In the genomic region with DNA sequence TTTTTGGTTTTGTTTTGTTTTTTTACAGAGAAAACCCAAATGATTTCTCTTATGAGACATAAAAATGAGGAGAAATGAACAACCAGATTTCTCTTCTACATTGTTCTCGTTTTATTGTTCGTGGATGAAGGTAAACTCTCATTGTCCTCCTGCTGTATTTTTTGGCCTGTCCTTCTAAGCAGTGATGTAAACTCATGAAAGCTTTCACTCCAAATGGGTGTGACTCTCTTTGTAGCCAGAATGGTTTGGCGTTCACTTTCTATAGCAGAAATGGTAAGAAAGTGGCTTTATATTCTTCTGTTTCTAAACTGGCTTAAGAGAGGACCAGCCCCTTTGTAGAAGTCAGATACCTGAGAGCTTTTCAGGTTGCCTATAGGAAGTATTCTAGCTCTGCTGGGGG, we compare ENCODE assay signal across 13 cellular contexts. TPM values are rescaled to one million over a fixed set of nuclear protein-coding genes. Genes with fewer than 3 reads are reported as not detected.
DNase-seq lines count a peak whose midpoint lies in the region; ATAC-seq, FAIRE-seq and TF ChIP-seq lines count a peak whose summit lies in the region.
"Had no signal": no experiment of that assay in that cellular context is flagged by ENCODE, and none has a peak within 500 bp of the region (broad histone marks: within the 10 kb centered on the region; RNA-seq: fewer than 3 reads in every experiment).

No MANE protein-coding gene starts in this region.

- no peak overlapping the region for H3K4ac ChIP-seq in neuronal stem cell (ENCODE audit: low read length)

- H4K8ac ChIP-seq in neuronal stem cell (ENCODE audit: low read depth, low read length) = no peak overlapping the region

- no peak overlapping the region for H2BK15ac ChIP-seq in neuronal stem cell (ENCODE audit: low read length)

- no peak overlapping the region for H3K14ac ChIP-seq in neuronal stem cell (ENCODE audit: low read length)

- no peak for TF ChIP-seq RAD21 in A549 (conservative IDR thresholded peaks at IDR 0.05 in 1 of 2, IDR thresholded peaks at IDR 0.05 in 1 of 2)

- H2BK12ac ChIP-seq in neuronal stem cell (ENCODE audit: low read length) = no peak overlapping the region

- no peak overlapping the region for H2BK5ac ChIP-seq in neuronal stem cell (ENCODE audit: low read length)

- no peak for TF ChIP-seq CTCF in A549 (IDR thresholded peaks at IDR 0.05)

- no peak overlapping the region for H4K91ac ChIP-seq in neuronal stem cell (ENCODE audit: low read depth, low read length, poor library complexity)

- POLR2A ChIA-PET in A549 (lab: Yijun Ruan, JAX) = no interaction called here

- no peak overlapping the region for H3K9ac ChIP-seq in neuronal stem cell (ENCODE audit: low read depth, low read length, poor library complexity)

- no peak overlapping the region for H2BK120ac ChIP-seq in neuronal stem cell (ENCODE audit: low read depth, low read length)

- H3K4me1 ChIP-seq in A549 (peaks cover 30% of the 10 kb centered on the region), neuronal stem cell (ENCODE audit: control insufficient read depth in 2 of 2, insufficient read depth in 1 of 2, low read depth in 1 of 2, low read length in 2 of 2) (peaks cover 4 to 19% of the 10 kb centered on the region in 2 donors)

- H3K18ac ChIP-seq in neuronal stem cell (ENCODE audit: low read length) = no peak overlapping the region

- H3K23ac ChIP-seq in neuronal stem cell (ENCODE audit: low read depth, low read length, poor library complexity) = no peak overlapping the region

- peak in 1 of 2 experiments; percentile 16; a peak in 1 of 6 replicates for ATAC-seq in A549
- ATAC-seq: natural killer cell had no signal

- CTCF ChIA-PET in A549 (lab: Yijun Ruan, JAX) = interaction anchor here (1.6 to 5.2 kb wide), 8 partner anchors 11 to 74 kb away, joined by 3 to 30 read pairs (median 6); no protein-coding TSS in a partner anchor

- peak; percentile 83 for FAIRE-seq in A549 (lab: Jason Lieb, UNC)

- no peaks in the 10 kb centered on the region for H3K27me3 ChIP-seq in neuronal stem cell (ENCODE audit: control insufficient read depth in 3 of 3, insufficient read depth in 3 of 3, low read depth in 1 of 3, low read length in 3 of 3)

- no peak overlapping the region for H3K4me3 ChIP-seq in A549
- H3K4me3 ChIP-seq in neuronal stem cell (ENCODE audit: low read length in 2 of 2) = no peak overlapping the region

- 73% methylated on average over 3 of the region's 3 CpGs for WGBS in A549 (ENCODE audit: missing lambda C conversion rate)
- no CpG with 5 or more reads among the region's 3 CpGs for WGBS in neuronal stem cell (ENCODE audit: extremely low coverage in 2 of 2, insufficient read length in 2 of 2, insufficient replicate concordance in 1 of 2), 2 donors

- H3K27ac ChIP-seq in A549 = peak overlapping the region; percentile 62 to 84
- H3K27ac ChIP-seq in epithelial cell of prostate = peak overlapping the region; percentile 99
- H3K27ac ChIP-seq in neuronal stem cell (replicated peaks; ENCODE audit: low read length) = no peak overlapping the region

- H2AK5ac ChIP-seq in neuronal stem cell (ENCODE audit: low read depth, low read length) = no peak overlapping the region

- peak overlapping the region; percentile 69 for H3K4me2 ChIP-seq in A549
- no peak overlapping the region for H3K4me2 ChIP-seq in neuronal stem cell (ENCODE audit: insufficient read depth, low read length, poor library complexity, severe bottlenecking)

- H2AFZ ChIP-seq in neuronal stem cell (ENCODE audit: low read length) = peak overlapping the region; percentile 75

- no peak for TF ChIP-seq POLR2A in A549 (IDR thresholded peaks at IDR 0.05; ENCODE audit: low read length)

- DNase-seq in A549 (ENCODE audit: low read depth in 1 of 2, low spot score in 1 of 2) (no peak), RPMI7951 (ENCODE audit: low read depth) (peak; percentile 3), epithelial cell of prostate (ENCODE audit: low read depth, low spot score) (no peak), neuronal stem cell (ENCODE audit: low spot score) (no peak), AML-193 (lab: John Stamatoyannopoulos, UW) (no peak), T-helper 1 cell (no peak), activated gamma-delta T cell (lab: John Stamatoyannopoulos, UW) (no peak)
- no peak for DNase-seq in activated effector memory CD4-positive, alpha-beta T cell treated with anti-CD3 and anti-CD28 coated beads, Interleukin-2, amount 50 U/mL, for 16 hours
- DNase-seq: activated naive CD8-positive, alpha-beta T cell treated with anti-CD3 and anti-CD28 coated beads for 36 hours; cortex of kidney; natural killer cell; NCI-H1417 treated with DMSO at 0.1 percent for 48 hours had no signal

- H3K36me3 ChIP-seq in neuronal stem cell (replicated peaks in 1 of 2; ENCODE audit: control insufficient read depth in 2 of 2, insufficient read depth in 2 of 2, low read length in 2 of 2) = no peaks in the 10 kb centered on the region
- H3K36me3 ChIP-seq: thoracic aorta had no signal

- TF ChIP-seq EP300 in A549 (IDR thresholded peaks at IDR 0.05) = no peak

- no peaks in the 10 kb centered on the region for H3K79me1 ChIP-seq in neuronal stem cell (ENCODE audit: low read depth, low read length)

- H3K9me3 ChIP-seq in A549 = no peaks in the 10 kb centered on the region
- no peaks in the 10 kb centered on the region for H3K9me3 ChIP-seq in neuronal stem cell (replicated peaks in 1 of 2; ENCODE audit: control insufficient read depth in 2 of 2, insufficient read depth in 1 of 2, low read depth in 1 of 2, low read length in 2 of 2)
- H3K9me3 ChIP-seq: thoracic aorta had no signal

TF ChIP-seq in A549, 52 proteins besides CTCF, POLR2A, EP300 and RAD21:
- TF ChIP-seq, protein P1, sequence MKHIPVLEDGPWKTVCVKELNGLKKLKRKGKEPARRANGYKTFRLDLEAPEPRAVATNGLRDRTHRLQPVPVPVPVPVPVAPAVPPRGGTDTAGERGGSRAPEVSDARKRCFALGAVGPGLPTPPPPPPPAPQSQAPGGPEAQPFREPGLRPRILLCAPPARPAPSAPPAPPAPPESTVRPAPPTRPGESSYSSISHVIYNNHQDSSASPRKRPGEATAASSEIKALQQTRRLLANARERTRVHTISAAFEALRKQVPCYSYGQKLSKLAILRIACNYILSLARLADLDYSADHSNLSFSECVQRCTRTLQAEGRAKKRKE (CRISPR knock-in tag; IDR thresholded peaks at IDR 0.05; ENCODE audit: low read depth) = no peak
- TF ChIP-seq HDAC2 (IDR thresholded peaks at IDR 0.05) (no peak), ZNF302 (CRISPR knock-in tag; IDR thresholded peaks at IDR 0.05) (no peak), HEYL (CRISPR knock-in tag; IDR thresholded peaks at IDR 0.05) (no peak), KDM1A (IDR thresholded peaks at IDR 0.05; ENCODE audit: low read depth) (no peak), SREBF2 (IDR thresholded peaks at IDR 0.05) (no peak), TFCP2L1 (CRISPR knock-in tag; IDR thresholded peaks at IDR 0.05) (no peak), CHD4 (IDR thresholded peaks at IDR 0.05; ENCODE audit: borderline replicate concordance) (no peak), ZSCAN20 (CRISPR knock-in tag; IDR thresholded peaks at IDR 0.05) (no peak), RARB (CRISPR knock-in tag; IDR thresholded peaks at IDR 0.05) (no peak), CEBPB (IDR thresholded peaks at IDR 0.05) (no peak), RNF2 (IDR thresholded peaks at IDR 0.05; ENCODE audit: borderline replicate concordance, low read depth) (no peak), FOSL2 (IDR thresholded peaks at IDR 0.05) (no peak), FOSL2 (CRISPR knock-in tag; IDR thresholded peaks at IDR 0.05) (no peak), MYC (IDR thresholded peaks at IDR 0.05; ENCODE audit: borderline replicate concordance, low read length) (no peak), MAFK (IDR thresholded peaks at IDR 0.05; ENCODE audit: partially characterized antibody) (no peak)
- TF ChIP-seq, protein P2, sequence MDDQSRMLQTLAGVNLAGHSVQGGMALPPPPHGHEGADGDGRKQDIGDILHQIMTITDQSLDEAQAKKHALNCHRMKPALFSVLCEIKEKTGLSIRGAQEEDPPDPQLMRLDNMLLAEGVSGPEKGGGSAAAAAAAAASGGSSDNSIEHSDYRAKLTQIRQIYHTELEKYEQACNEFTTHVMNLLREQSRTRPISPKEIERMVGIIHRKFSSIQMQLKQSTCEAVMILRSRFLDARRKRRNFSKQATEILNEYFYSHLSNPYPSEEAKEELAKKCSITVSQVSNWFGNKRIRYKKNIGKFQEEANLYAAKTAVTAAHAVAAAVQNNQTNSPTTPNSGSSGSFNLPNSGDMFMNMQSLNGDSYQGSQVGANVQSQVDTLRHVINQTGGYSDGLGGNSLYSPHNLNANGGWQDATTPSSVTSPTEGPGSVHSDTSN (IDR thresholded peaks at IDR 0.05) = no peak
TF ChIP-seq in A549: peak in this region for 0.

RNA-seq across cellular contexts. Expression of a gene that starts 15.5 kb away (rescaled TPM):
- 25.2 and 29.2 TPM in 2 replicates for polyA plus RNA-seq in A549 (2011; rRNA removed)
- 7.3 and 8.2 TPM in 2 replicates for polyA plus RNA-seq in A549 (2012; cell fraction: cytosol; rRNA removed)
- polyA plus RNA-seq in A549 (2012; cell fraction: nucleus; rRNA removed) = 6.5 and 10.4 TPM in 2 replicates
- 20.1 to 29.2 TPM (median 28.6 TPM) in 3 replicates for polyA plus RNA-seq in A549 (2017; fragmentation: RNase III; extraction: RNeasy Plus Mini Kit Qiagen cat#74134 plus additional on column Dnase treatment)
- polyA minus RNA-seq in A549 (2011; rRNA and poly(A)+ RNA removed) = 22.2 and 40.0 TPM in 2 replicates
- total RNA-seq in RPMI7951 (2014; rRNA removed; shearing (Covaris generic)) = 8.8 and 14.2 TPM in 2 replicates
- 2.2 TPM for polyA plus RNA-seq in neuronal stem cell (2013, experiment 1 of 2)
- 2.7 TPM for polyA plus RNA-seq in neuronal stem cell (2013, experiment 2 of 2)
